20 cellular contexts compared by ENCODE assay signal in genomic region chr2:228056706-228057105, GRCh38.
DNase-seq lines count a peak whose midpoint lies in the region; ATAC-seq and TF ChIP-seq lines count a peak whose summit lies in the region.
"Had no signal": no experiment of that assay in that cellular context is flagged by ENCODE, and none has a peak within 500 bp of the region (broad histone marks: within the 10 kb centered on the region; RNA-seq: fewer than 3 reads in every experiment).

No MANE protein-coding gene starts in this region.

- H3K36me3 ChIP-seq in A673 (ENCODE audit: insufficient read depth, low read length, poor library complexity, severe bottlenecking) = no peaks in the 10 kb centered on the region
- H3K36me3 ChIP-seq: BE2C; BLaER1 treated with 17β-estradiol and CSF1 and Interleukin-3, amounts not matched to agents 10 nM and 100 nM had no signal

- peak; percentile 30 for DNase-seq in DMS79 treated with DMSO at 0.1 percent for 48 hours (lab: John Stamatoyannopoulos, UW)
- no peak for DNase-seq in DMS79 (lab: John Stamatoyannopoulos, UW)
- DNase-seq in A673 (ENCODE audit: low spot score) = peak; percentile 86
- DNase-seq in fibroblast of the aortic adventitia (ENCODE audit: low read depth) = peak; percentile 5
- DNase-seq in middle frontal gyrus (ENCODE audit: extremely low spot score, low spot score) = peak; percentile 7
- no peak for DNase-seq in posterior cingulate gyrus
- DNase-seq in GM20000 (ENCODE audit: low spot score) = no peak
- DNase-seq: ACHN; AML-193; BE2C; CD4-positive, alpha-beta T cell; CD8-positive, alpha-beta memory T cell; DMS 273 treated with DMSO at 0.1 percent for 48 hours; DND-41; H9 had no signal

- TF ChIP-seq CTCF in A673 (conservative IDR thresholded peaks at IDR 0.05; ENCODE audit: low read depth, low read length) = no peak
- no peak for TF ChIP-seq CTCF in fibroblast of the aortic adventitia (IDR thresholded peaks at IDR 0.05; ENCODE audit: insufficient read depth, low read length)
- no peak for TF ChIP-seq CTCF in GM20000 (IDR thresholded peaks at IDR 0.05; ENCODE audit: extremely low read depth, missing control alignments)

- no peaks in the 10 kb centered on the region for H3K9me3 ChIP-seq in A673 (ENCODE audit: low read depth, low read length, poor library complexity, severe bottlenecking)
- H3K9me3 ChIP-seq: BE2C; BLaER1 treated with 17β-estradiol and CSF1 and Interleukin-3, amounts not matched to agents 10 nM and 100 nM had no signal

- H3K27me3 ChIP-seq in A673 (replicated peaks; ENCODE audit: insufficient read depth, low read depth, low read length, poor library complexity) = no peaks in the 10 kb centered on the region
- H3K27me3 ChIP-seq: BE2C; BLaER1 treated with 17β-estradiol and CSF1 and Interleukin-3, amounts not matched to agents 10 nM and 100 nM had no signal

- no TSS peak for BruUV-seq in A673 (replicated peaks; lab: Mats Ljungman, UMichigan)

- H3K4me3 ChIP-seq in A673 (ENCODE audit: low read depth, low read length, poor library complexity, severe bottlenecking) (no peak overlapping the region), fibroblast of the aortic adventitia (ENCODE audit: low read depth, low read length) (no peak overlapping the region)
- H3K4me3 ChIP-seq: BLaER1 treated with 17β-estradiol and CSF1 and Interleukin-3, amounts not matched to agents 10 nM and 100 nM; GM23338 had no signal

- ATAC-seq in HG03280 (IDR thresholded peaks at IDR 0.05; ENCODE audit: unreplicated experiment) = no peak
- ATAC-seq: GM23338, HCT116 had no signal

- POLR2A ChIA-PET in A673 (lab: Charles Lee; ENCODE audit: low non-redundant PET) = no interaction called here

- H3K4me1 ChIP-seq in A673 (ENCODE audit: insufficient read depth, low read length, poor library complexity, severe bottlenecking) = peaks cover 48% of the 10 kb centered on the region
- H3K4me1 ChIP-seq: BE2C; BLaER1 treated with 17β-estradiol and CSF1 and Interleukin-3, amounts not matched to agents 10 nM and 100 nM had no signal

- intact Hi-C loops in A673 (cut with micrococcal nuclease; ENCODE audit: unreplicated experiment) (loop anchor here (2.0 kb wide), 1 partner anchor 26 kb away; no protein-coding TSS in a partner anchor), posterior cingulate gyrus (cut with DNase I) (no loop called here)

- CTCF ChIA-PET in A673 (lab: Charles Lee) = no interaction called here

- H3K27ac ChIP-seq in A673 (ENCODE audit: low read depth, low read length, poor library complexity, severe bottlenecking) = peak overlapping the region; percentile 44
- H3K27ac ChIP-seq: 22Rv1; BLaER1 treated with 17β-estradiol and CSF1 and Interleukin-3, amounts not matched to agents 10 nM and 100 nM had no signal

Comparison
In these comparisons a context has a peak if more than half of its experiments do, and no peak if none do; other contexts are left out.
1. DNase-seq: peak in DMS79 treated with DMSO at 0.1 percent for 48 hours (single experiment), A673 (single experiment), fibroblast of the aortic adventitia (single experiment) and middle frontal gyrus (single experiment); none in DMS79 (single experiment), posterior cingulate gyrus (0 of 10) and GM20000 (single experiment).